Comparison of ENCODE assay signal across 13 cellular contexts in genomic region chr4:23903859-23904438, GRCh38. TPM values are rescaled to one million over a fixed set of nuclear protein-coding genes. Genes with fewer than 3 reads are reported as not detected.
DNase-seq lines count a peak whose midpoint lies in the region; ATAC-seq and TF ChIP-seq lines count a peak whose summit lies in the region.
"Had no signal": no experiment of that assay in that cellular context is flagged by ENCODE, and none has a peak within 500 bp of the region (broad histone marks: within the 10 kb centered on the region; RNA-seq: fewer than 3 reads in every experiment).

No MANE protein-coding gene starts in this region.

- no peak overlapping the region for H2BK15ac ChIP-seq in H9 (ENCODE audit: low read depth, low read length)

- no peaks in the 10 kb centered on the region for H3K36me3 ChIP-seq in osteoblast (ENCODE audit: insufficient read depth, low read length)

- peak; percentile 33 for DNase-seq in NCI-H1417 treated with DMSO at 0.1 percent for 48 hours (lab: John Stamatoyannopoulos, UW)
- DNase-seq in NCI-H69 (lab: John Stamatoyannopoulos, UW), result peak; percentile 82
- peak; percentile 34 for DNase-seq in left cardiac atrium
- peak; percentile 61 for DNase-seq in skeletal muscle cell (ENCODE audit: low read depth)
- DNase-seq in foreskin keratinocyte, result no peak
- no peak for DNase-seq in osteoblast (ENCODE audit: insufficient read length, low spot score, missing footprints)
- no peak for DNase-seq in H9
- DNase-seq: activated CD4-positive, alpha-beta T cell treated with anti-CD3 and anti-CD28 coated beads, Interleukin-2, amount 50 U/mL, for 48 hours; NCI-H146; stimulated activated CD4-positive, alpha-beta T cell treated with anti-CD3 and anti-CD28 coated beads, Interleukin-4, amount 100 ng/mL, for 1 hour had no signal

- H3K4me3 Mint-ChIP-seq in H9, result no peak overlapping the region
- H3K4me3 Mint-ChIP-seq: activated naive CD4-positive, alpha-beta T cell treated with anti-CD3 and anti-CD28 coated beads, Interleukin-2, amount 50 U/mL, for 24 hours; neural crest cell had no signal

- H4K5ac ChIP-seq in H9 (ENCODE audit: insufficient read length, low read depth, low read length), result no peak overlapping the region

- no peak overlapping the region for H3K18ac ChIP-seq in H9 (ENCODE audit: insufficient read length, low read depth, low read length)

- peaks cover 6 to 7% of the 10 kb centered on the region in 2 experiments for H3K4me1 Mint-ChIP-seq in H9
- H3K4me1 Mint-ChIP-seq: activated naive CD4-positive, alpha-beta T cell treated with anti-CD3 and anti-CD28 coated beads, Interleukin-2, amount 50 U/mL, for 24 hours had no signal

- no peak overlapping the region for H3K14ac ChIP-seq in H9 (ENCODE audit: insufficient read depth, low read length)

- H4K20me1 ChIP-seq in osteoblast (ENCODE audit: insufficient read depth, low read length), result no peaks in the 10 kb centered on the region
- no peaks in the 10 kb centered on the region for H4K20me1 ChIP-seq in H9 (ENCODE audit: control insufficient read depth, insufficient read depth, insufficient read length)

- H3K56ac ChIP-seq in H9 (ENCODE audit: insufficient read length, low read depth, low read length), result no peak overlapping the region

- H3K23ac ChIP-seq in H9 (ENCODE audit: insufficient read length, low read depth, low read length), result no peak overlapping the region

- no peaks in the 10 kb centered on the region for H3K79me1 ChIP-seq in H9 (ENCODE audit: insufficient read depth, low read depth, low read length, poor library complexity, severe bottlenecking)

- H3K27ac Mint-ChIP-seq in H9, result no peak overlapping the region
- H3K27ac Mint-ChIP-seq: activated naive CD4-positive, alpha-beta T cell treated with anti-CD3 and anti-CD28 coated beads, Interleukin-2, amount 50 U/mL, for 24 hours had no signal

- H3K36me3 Mint-ChIP-seq in H9 (ENCODE audit: insufficient read depth in 1 of 3, low read depth in 3 of 3), result no peaks in the 10 kb centered on the region
- H3K36me3 Mint-ChIP-seq: activated naive CD4-positive, alpha-beta T cell treated with anti-CD3 and anti-CD28 coated beads, Interleukin-2, amount 50 U/mL, for 24 hours had no signal

- no peak overlapping the region for H3K9ac ChIP-seq in H9 (ENCODE audit: extremely low read depth, insufficient read length, low read length)

- no peak overlapping the region for H2BK120ac ChIP-seq in H9 (ENCODE audit: low read depth, low read length, poor library complexity, severe bottlenecking)

- H2AK5ac ChIP-seq in H9 (ENCODE audit: insufficient read length, low read length), result no peak overlapping the region

- intact Hi-C loops in left cardiac atrium (cut with DNase I), result no loop called here

- H3K27me3 Mint-ChIP-seq in H9 (ENCODE audit: low read depth), result no peaks in the 10 kb centered on the region
- H3K27me3 Mint-ChIP-seq: activated naive CD4-positive, alpha-beta T cell treated with anti-CD3 and anti-CD28 coated beads, Interleukin-2, amount 50 U/mL, for 24 hours had no signal

- no peak overlapping the region for H3K4me2 ChIP-seq in osteoblast (ENCODE audit: insufficient read depth, low read length)
- H3K4me2 ChIP-seq in H9 (ENCODE audit: insufficient read depth, insufficient read length, low read length), result no peak overlapping the region

- H3K4me1 ChIP-seq in foreskin keratinocyte (no peaks in the 10 kb centered on the region), osteoblast (ENCODE audit: insufficient read depth, low read length) (no peaks in the 10 kb centered on the region), H9 (ENCODE audit: insufficient read depth, low read length) (no peaks in the 10 kb centered on the region)

- no peak overlapping the region for H2BK12ac ChIP-seq in H9 (ENCODE audit: insufficient read length, low read depth, low read length)

- H3K27ac ChIP-seq in foreskin keratinocyte, result no peak overlapping the region
- H3K27ac ChIP-seq in osteoblast (ENCODE audit: low read depth, low read length), result no peak overlapping the region
- H3K27ac ChIP-seq in H9 (ENCODE audit: insufficient read length, low read depth, low read length), result no peak overlapping the region

- H3K27me3 ChIP-seq in foreskin keratinocyte (peaks cover 6% of the 10 kb centered on the region), osteoblast (ENCODE audit: insufficient read depth, low read length) (no peaks in the 10 kb centered on the region), H9 (ENCODE audit: insufficient read depth, low read length) (no peaks in the 10 kb centered on the region)

- no peak overlapping the region for H4K91ac ChIP-seq in H9 (ENCODE audit: insufficient read length, low read depth, low read length)

- H3K4ac ChIP-seq in H9 (ENCODE audit: low read depth, low read length), result no peak overlapping the region

- H4K8ac ChIP-seq in H9 (replicated peaks; ENCODE audit: insufficient read length, low read depth, low read length), result no peak overlapping the region

- peak; percentile 21 to 33 for ATAC-seq in left cardiac atrium
- no peak for ATAC-seq in HG03432 (IDR thresholded peaks at IDR 0.05; ENCODE audit: unreplicated experiment)
- no peak for ATAC-seq in foreskin keratinocyte

- H3K4me3 ChIP-seq in skeletal muscle cell (ENCODE audit: low read depth, low read length) (no peak overlapping the region), osteoblast (ENCODE audit: insufficient read depth, low read length) (no peak overlapping the region)

- H3K9me3 ChIP-seq in osteoblast (ENCODE audit: low read depth, low read length) (no peaks in the 10 kb centered on the region), H9 (ENCODE audit: control insufficient read depth, low read depth, low read length) (no peaks in the 10 kb centered on the region)

- no peak overlapping the region for H2BK20ac ChIP-seq in H9 (ENCODE audit: low read depth, low read length, poor library complexity, severe bottlenecking)

- H3K23me2 ChIP-seq in H9 (ENCODE audit: insufficient read length, low read depth, low read length, poor library complexity, severe bottlenecking), result no peaks in the 10 kb centered on the region

- no peaks in the 10 kb centered on the region for H3K9me3 Mint-ChIP-seq in H9
- H3K9me3 Mint-ChIP-seq: activated naive CD4-positive, alpha-beta T cell treated with anti-CD3 and anti-CD28 coated beads, Interleukin-2, amount 50 U/mL, for 24 hours; neural crest cell had no signal

- H2BK5ac ChIP-seq in H9 (ENCODE audit: insufficient read length, low read length), result no peak overlapping the region

- TF ChIP-seq CTCF in foreskin keratinocyte (conservative IDR thresholded peaks at IDR 0.05), result no peak
- TF ChIP-seq CTCF in osteoblast (IDR thresholded peaks at IDR 0.05; ENCODE audit: extremely low read depth, low read depth, low read length), result no peak
- no peak for TF ChIP-seq CTCF in H9 (conservative IDR thresholded peaks at IDR 0.05)

- H3T11ph ChIP-seq in H9 (ENCODE audit: low read length), result no peak overlapping the region

- H3K79me2 ChIP-seq in osteoblast (ENCODE audit: insufficient read depth, low read length), result no peaks in the 10 kb centered on the region
- no peaks in the 10 kb centered on the region for H3K79me2 ChIP-seq in H9 (ENCODE audit: insufficient read depth, low read length)

- no peak overlapping the region for H2AFZ ChIP-seq in osteoblast (ENCODE audit: low read length)
- H2AFZ ChIP-seq in H9 (ENCODE audit: low read length), result no peak overlapping the region

- no CpG with 5 or more reads among the region's 7 CpGs for WGBS in H9 (ENCODE audit: extremely low coverage, insufficient read length, low lambda C conversion rate)

RNA-seq across cellular contexts. Expression of gene PPARGC1A, which starts 14.1 kb away (rescaled TPM):
- total RNA-seq in left cardiac atrium (100 to 1,000 TPM in 1 of 2 donors, 10 to 100 TPM in 1; 75.4 to 180 TPM), foreskin keratinocyte (not detected in 2 replicates), osteoblast (2.1 and 2.5 TPM in 2 replicates), H9 (2021) (1.2 and 1.7 TPM in 2 replicates)
- not detected in 2 replicates for polyA plus RNA-seq in foreskin keratinocyte

Comparison
In these comparisons a context has a peak if more than half of its experiments do, and no peak if none do; other contexts are left out.
1. DNase-seq: peak in NCI-H1417 treated with DMSO at 0.1 percent for 48 hours (single experiment), NCI-H69 (single experiment), left cardiac atrium (single experiment) and skeletal muscle cell (single experiment); none in foreskin keratinocyte (0 of 2), osteoblast (single experiment) and H9 (single experiment).
2. ATAC-seq: peak in left cardiac atrium (2 of 2); none in HG03432 (single experiment) and foreskin keratinocyte (single experiment).
3. RNA of gene PPARGC1A, which starts 14.1 kb away (total RNA-seq): 75.4 to 180 TPM in left cardiac atrium; 2.1 to 2.5 TPM in osteoblast, 1.2 to 1.7 TPM in H9 and not detected in foreskin keratinocyte; every median in the first group is over 10 times any median in the second.